Comparison of ENCODE assay signal across 35 cellular contexts in genomic region chr5:101080485-101081240, GRCh38.
DNase-seq lines count a peak whose midpoint lies in the region; FAIRE-seq and TF ChIP-seq lines count a peak whose summit lies in the region.
"Had no signal": no experiment of that assay in that cellular context is flagged by ENCODE, and none has a peak within 500 bp of the region (broad histone marks: within the 10 kb centered on the region; RNA-seq: fewer than 3 reads in every experiment).

No MANE protein-coding gene starts in this region.

- no peak overlapping the region for H3K27ac Mint-ChIP-seq in astrocyte (ENCODE audit: unreplicated experiment)
- H3K27ac Mint-ChIP-seq: activated naive CD8-positive, alpha-beta T cell treated with anti-CD3 and anti-CD28 coated beads for 36 hours; activated T-cell treated with anti-CD3 and anti-CD28 coated beads, Interleukin-2, amount 50 U/mL, for 24 hours; endodermal cell had no signal

- no peak for TF ChIP-seq CTCF in astrocyte (IDR thresholded peaks at IDR 0.05; ENCODE audit: insufficient read depth, low read depth, low read length)
- no peak for TF ChIP-seq CTCF in fibroblast of mammary gland (conservative IDR thresholded peaks at IDR 0.05; ENCODE audit: control insufficient read depth, insufficient read depth, low read depth, low read length)

- H3K27me3 ChIP-seq in astrocyte (ENCODE audit: insufficient read depth, low read length), result no peaks in the 10 kb centered on the region
- H3K27me3 ChIP-seq in trophoblast cell (ENCODE audit: insufficient read depth, low read length), result no peaks in the 10 kb centered on the region
- H3K27me3 ChIP-seq: esophagus squamous epithelium, neutrophil, stomach, thyroid gland had no signal

- no peaks in the 10 kb centered on the region for H3K27me3 Mint-ChIP-seq in astrocyte (ENCODE audit: low read depth, unreplicated experiment)
- H3K27me3 Mint-ChIP-seq: activated naive CD8-positive, alpha-beta T cell treated with anti-CD3 and anti-CD28 coated beads for 36 hours; activated T-cell treated with anti-CD3 and anti-CD28 coated beads, Interleukin-2, amount 50 U/mL, for 24 hours had no signal

- no peak overlapping the region for H3K4me2 ChIP-seq in astrocyte (ENCODE audit: low read length)
- no peak overlapping the region for H3K4me2 ChIP-seq in trophoblast cell (ENCODE audit: low read length)

- no peak overlapping the region for H2BK12ac ChIP-seq in trophoblast cell (ENCODE audit: low read length)

- H3K79me2 ChIP-seq in astrocyte (ENCODE audit: insufficient read depth, low read length) (no peaks in the 10 kb centered on the region), trophoblast cell (ENCODE audit: control insufficient read depth, insufficient read depth, low read length, poor library complexity) (no peaks in the 10 kb centered on the region)

- H2AK5ac ChIP-seq in trophoblast cell (ENCODE audit: low read length), result no peak overlapping the region

- WGBS in trophoblast cell (ENCODE audit: extremely low coverage, insufficient coverage, insufficient read length), result no CpG with 5 or more reads among the region's 5 CpGs

- FAIRE-seq in astrocyte (lab: Jason Lieb, UNC), result no peak
- FAIRE-seq: GM12892 had no signal

- no peak overlapping the region for H4K8ac ChIP-seq in trophoblast cell (ENCODE audit: low read depth, low read length)

- no peak overlapping the region for H3K23ac ChIP-seq in trophoblast cell (ENCODE audit: low read length)

- H3K4me1 Mint-ChIP-seq in astrocyte (ENCODE audit: low read depth, unreplicated experiment), result no peaks in the 10 kb centered on the region
- H3K4me1 Mint-ChIP-seq: activated naive CD8-positive, alpha-beta T cell treated with anti-CD3 and anti-CD28 coated beads for 36 hours; endodermal cell had no signal

- no peaks in the 10 kb centered on the region for H3K4me1 ChIP-seq in astrocyte (ENCODE audit: insufficient read depth, low read length)
- peaks cover 0 to under 1% of the 10 kb centered on the region in 2 experiments for H3K4me1 ChIP-seq in trophoblast cell (ENCODE audit: control insufficient read depth in 1 of 2, insufficient read depth in 2 of 2, low read length in 2 of 2)
- H3K4me1 ChIP-seq: esophagus squamous epithelium, HAP-1, stomach, thyroid gland had no signal

- no peak overlapping the region for H3K14ac ChIP-seq in trophoblast cell (ENCODE audit: low read length)

- H3K27ac ChIP-seq in astrocyte (ENCODE audit: low read depth, low read length), result no peak overlapping the region
- H3K27ac ChIP-seq in trophoblast cell (ENCODE audit: low read depth, low read length), result no peak overlapping the region
- H3K27ac ChIP-seq: C4-2B, esophagus squamous epithelium, neutrophil, stomach, thyroid gland had no signal

- no peak overlapping the region for H4K91ac ChIP-seq in trophoblast cell (ENCODE audit: low read depth, low read length)

- H3K9ac ChIP-seq in astrocyte (ENCODE audit: low read length) (no peak overlapping the region), trophoblast cell (ENCODE audit: low read length) (no peak overlapping the region)

- no peak overlapping the region for H4K12ac ChIP-seq in trophoblast cell (ENCODE audit: low read depth, low read length)

- H3K9me3 ChIP-seq in astrocyte (ENCODE audit: insufficient read depth, low read depth, low read length) (no peaks in the 10 kb centered on the region), trophoblast cell (ENCODE audit: insufficient read depth, low read depth, low read length) (no peaks in the 10 kb centered on the region)
- H3K9me3 ChIP-seq: esophagus squamous epithelium, HAP-1, neutrophil, thyroid gland had no signal

- H3K36me3 Mint-ChIP-seq in astrocyte (ENCODE audit: low read depth, unreplicated experiment), result no peaks in the 10 kb centered on the region
- H3K36me3 Mint-ChIP-seq: activated naive CD8-positive, alpha-beta T cell treated with anti-CD3 and anti-CD28 coated beads for 36 hours had no signal

- no peaks in the 10 kb centered on the region for H4K20me1 ChIP-seq in astrocyte (ENCODE audit: insufficient read depth, low read length)

- H3K4ac ChIP-seq in trophoblast cell (ENCODE audit: low read depth, low read length), result no peak overlapping the region

- H2BK5ac ChIP-seq in trophoblast cell (ENCODE audit: low read depth, low read length, poor library complexity), result no peak overlapping the region

- H3K18ac ChIP-seq in trophoblast cell (ENCODE audit: low read length), result no peak overlapping the region

- H2BK120ac ChIP-seq in trophoblast cell (ENCODE audit: insufficient read depth, low read length, poor library complexity), result no peak overlapping the region

- H3K36me3 ChIP-seq in astrocyte (ENCODE audit: insufficient read depth, low read length), result no peaks in the 10 kb centered on the region
- no peaks in the 10 kb centered on the region for H3K36me3 ChIP-seq in trophoblast cell (ENCODE audit: control insufficient read depth in 1 of 2, insufficient read depth in 2 of 2, low read length in 2 of 2)
- H3K36me3 ChIP-seq: esophagus squamous epithelium, HAP-1, neutrophil, stomach, thyroid gland had no signal

- DNase-seq in HS-5 (ENCODE audit: low read depth), result peak; percentile 30
- DNase-seq in astrocyte (ENCODE audit: low read depth), result peak; percentile 42
- DNase-seq in fibroblast of mammary gland (ENCODE audit: low read depth), result peak; percentile 91
- DNase-seq in stromal cell of bone marrow (ENCODE audit: low read depth), result peak; percentile 37
- no peak for DNase-seq in mesenteric fat pad (ENCODE audit: low spot score)
- DNase-seq in DMS114 treated with DMSO at 0.1 percent for 48 hours (lab: John Stamatoyannopoulos, UW; ENCODE audit: unreplicated experiment), result no peak
- no peak for DNase-seq in trophoblast cell
- DNase-seq: activated gamma-delta T cell; activated naive CD8-positive, alpha-beta T cell treated with anti-CD3 and anti-CD28 coated beads for 36 hours; activated T-cell treated with anti-CD3 and anti-CD28 coated beads, Interleukin-2, amount 50 U/mL, for 24 hours; aorta; caudate nucleus; COR-L47; DMS53; endodermal cell; esophagus squamous epithelium; glutamatergic neuron; islet precursor cell; KBM-7; left ventricle myocardium superior; NCI-H1105; NCI-H187; NCI-H526; NK-92 treated with Interleukin-12 subunit alpha and Interleukin-12 subunit beta, amount 100 ng/mL, for 24 hours; posterior cingulate gyrus; right cardiac atrium; stimulated activated CD4-positive, alpha-beta T cell treated with anti-CD3 and anti-CD28 coated beads, Interleukin-12 subunit alpha, Interleukin-12 subunit beta, amount 100 ng/mL, for 4 hours; stimulated activated CD4-positive, alpha-beta T cell treated with anti-CD3 and anti-CD28 coated beads, Interleukin-2, amount 100 ng/mL, for 48 hours; stomach; T-helper 2 cell; thyroid gland had no signal

- H3K9me3 Mint-ChIP-seq in astrocyte (ENCODE audit: unreplicated experiment), result no peaks in the 10 kb centered on the region
- H3K9me3 Mint-ChIP-seq: activated naive CD8-positive, alpha-beta T cell treated with anti-CD3 and anti-CD28 coated beads for 36 hours; activated T-cell treated with anti-CD3 and anti-CD28 coated beads, Interleukin-2, amount 50 U/mL, for 24 hours; endodermal cell had no signal

- H3K79me1 ChIP-seq in trophoblast cell (ENCODE audit: low read length), result no peaks in the 10 kb centered on the region

- H2AFZ ChIP-seq in astrocyte (ENCODE audit: low read depth, low read length) (no peak overlapping the region), trophoblast cell (ENCODE audit: insufficient read depth, low read length, poor library complexity) (no peak overlapping the region)

- H3K4me3 ChIP-seq in astrocyte (ENCODE audit: insufficient read depth, low read depth, low read length) (no peak overlapping the region), fibroblast of mammary gland (ENCODE audit: control insufficient read depth, low read depth, low read length) (no peak overlapping the region), trophoblast cell (ENCODE audit: low read depth, low read length) (no peak overlapping the region)
- H3K4me3 ChIP-seq: esophagus squamous epithelium, HAP-1, stomach, thyroid gland had no signal

- H3K4me3 Mint-ChIP-seq in astrocyte (ENCODE audit: unreplicated experiment), result no peak overlapping the region
- H3K4me3 Mint-ChIP-seq: activated naive CD8-positive, alpha-beta T cell treated with anti-CD3 and anti-CD28 coated beads for 36 hours; activated T-cell treated with anti-CD3 and anti-CD28 coated beads, Interleukin-2, amount 50 U/mL, for 24 hours; endodermal cell had no signal

Comparison
In these comparisons a context has a peak if more than half of its experiments do, and no peak if none do; other contexts are left out.
1. DNase-seq: peak in HS-5 (single experiment), astrocyte (single experiment), fibroblast of mammary gland (single experiment) and stromal cell of bone marrow (single experiment); none in mesenteric fat pad (single experiment), DMS114 treated with DMSO at 0.1 percent for 48 hours (single experiment) and trophoblast cell (0 of 2).